In the genomic region with DNA sequence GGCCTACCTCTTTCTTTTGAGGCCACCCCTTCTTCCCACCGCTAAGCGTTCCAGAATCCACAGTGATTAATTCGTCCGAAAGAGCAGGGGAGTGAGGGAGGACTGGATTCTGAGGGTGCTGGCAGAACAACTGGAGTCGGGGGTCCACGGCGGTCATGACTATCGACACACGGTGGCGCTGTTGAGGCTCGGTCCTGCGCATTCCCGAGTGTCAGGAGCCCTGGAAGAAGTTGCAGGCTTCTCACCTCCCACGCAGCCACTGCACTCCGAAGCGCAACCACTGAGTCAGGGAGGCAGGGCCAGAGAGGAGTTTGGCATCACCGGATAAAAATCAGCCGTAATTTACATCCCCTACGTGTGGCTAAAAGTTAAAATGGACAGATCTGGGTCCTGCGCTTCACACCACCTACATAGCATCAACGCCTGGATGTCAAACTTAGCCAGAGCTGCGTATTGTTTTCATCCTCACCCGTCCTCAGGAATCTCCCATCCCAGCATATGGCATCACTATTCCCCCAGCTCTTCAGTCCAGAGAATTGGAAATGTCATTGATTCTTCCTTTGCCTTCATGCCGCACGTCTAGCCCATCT, we compare ENCODE assay signal across 1 cellular context.
TF ChIP-seq lines count a peak whose summit lies in the region.

No MANE protein-coding gene starts in this region.

TF ChIP-seq in Ishikawa, 13 proteins besides CTCF, POLR2A, EP300 and RAD21 (continued from another document):
- no peak for TF ChIP-seq CEBPB (IDR thresholded peaks at IDR 0.05)
- TF ChIP-seq NFIC (IDR thresholded peaks at IDR 0.05) = no peak
